20 cellular contexts compared by ENCODE assay signal in the genomic region with DNA sequence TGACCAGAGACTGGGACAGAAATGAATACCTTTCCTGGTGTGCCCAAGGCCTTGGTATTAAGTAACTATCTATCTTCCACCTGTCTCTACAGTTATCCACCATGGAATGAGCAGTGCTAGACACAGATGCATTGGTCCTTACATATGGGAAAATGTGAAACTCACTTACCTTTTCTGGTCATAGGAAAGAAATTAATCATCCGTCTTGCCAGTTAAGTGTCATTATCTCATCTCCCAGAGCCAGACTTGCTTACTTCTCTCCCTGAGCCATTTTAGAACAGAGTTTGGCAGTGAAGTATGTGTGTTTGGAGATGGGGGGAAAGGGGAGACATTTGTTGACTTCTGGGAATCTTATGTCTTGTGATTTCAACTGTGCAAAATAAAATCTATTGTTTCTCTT.
DNase-seq lines count a peak whose midpoint lies in the region; ATAC-seq, FAIRE-seq and TF ChIP-seq lines count a peak whose summit lies in the region.
"Had no signal": no experiment of that assay in that cellular context is flagged by ENCODE, and none has a peak within 500 bp of the region (broad histone marks: within the 10 kb centered on the region; RNA-seq: fewer than 3 reads in every experiment).

No MANE protein-coding gene starts in this region.

- TF ChIP-seq CTCF in A673 (conservative IDR thresholded peaks at IDR 0.05; ENCODE audit: low read depth, low read length) (no peak), K562 (IDR thresholded peaks at IDR 0.05 in 2 of 3, conservative IDR thresholded peaks at IDR 0.05 in 1 of 3; ENCODE audit: insufficient read depth in 2 of 3, low read depth in 1 of 3, low read length in 3 of 3) (no peak), ovary (IDR thresholded peaks at IDR 0.05) (no peak), coronary artery (IDR thresholded peaks at IDR 0.05) (no peak), BE2C (IDR thresholded peaks at IDR 0.05; ENCODE audit: low read depth, low read length) (no peak)

- DNase-seq in A673 (ENCODE audit: low spot score) (peak; percentile 8), NCI-H69 (lab: John Stamatoyannopoulos, UW) (peak; percentile 35), K562 (ENCODE audit: extremely low read depth in 1 of 4, low spot score in 3 of 4) (peak in 1 of 4 experiments; percentile 47), ovary (no peak), coronary artery (ENCODE audit: low spot score) (no peak), BE2C (no peak)
- DNase-seq: CD4-positive, alpha-beta T cell; CD8-positive, alpha-beta memory T cell; DMS 273 treated with DMSO at 0.1 percent for 48 hours; DMS79; EL; GDM1; GM23248; H7; HCEC 1CT had no signal

- H3K4me1 ChIP-seq in A673 (ENCODE audit: insufficient read depth, low read length, poor library complexity, severe bottlenecking) (peaks cover 39% of the 10 kb centered on the region), K562 (replicated peaks in 1 of 2; ENCODE audit: control insufficient read depth in 2 of 2, insufficient read depth in 2 of 2, low read length in 2 of 2) (peaks cover 0 to 11% of the 10 kb centered on the region in 2 experiments; a peak in 1 of 5 replicates), ovary (ENCODE audit: insufficient read depth) (no peaks in the 10 kb centered on the region), BE2C (peaks cover 10% of the 10 kb centered on the region)
- H3K4me1 ChIP-seq: BLaER1 treated with 17β-estradiol and CSF1 and Interleukin-3, amounts not matched to agents 10 nM and 100 nM had no signal

- POLR2A ChIA-PET in A673 (lab: Charles Lee; ENCODE audit: low non-redundant PET) = no interaction called here
- POLR2A ChIA-PET in K562 (lab: Yijun Ruan, JAX) = no interaction called here

- H4K20me1 ChIP-seq in K562 (replicated peaks; ENCODE audit: control insufficient read depth, insufficient read depth, low read length) = no peaks in the 10 kb centered on the region
- H4K20me1 ChIP-seq: BLaER1 treated with 17β-estradiol and CSF1 and Interleukin-3, amounts not matched to agents 10 nM and 100 nM had no signal

- no peaks in the 10 kb centered on the region for H3K79me2 ChIP-seq in K562 (ENCODE audit: control insufficient read depth, insufficient read depth, low read length)

- no peaks in the 10 kb centered on the region for H3K9me3 ChIP-seq in A673 (ENCODE audit: low read depth, low read length, poor library complexity, severe bottlenecking)
- H3K9me3 ChIP-seq in K562 (replicated peaks; ENCODE audit: control insufficient read depth, insufficient read depth, low read depth, low read length) = no peaks in the 10 kb centered on the region
- no peaks in the 10 kb centered on the region for H3K9me3 ChIP-seq in ovary
- H3K9me3 ChIP-seq in BE2C = no peaks in the 10 kb centered on the region
- H3K9me3 ChIP-seq: BLaER1 treated with 17β-estradiol and CSF1 and Interleukin-3, amounts not matched to agents 10 nM and 100 nM had no signal

- CTCF ChIA-PET in A673 (lab: Charles Lee) = no interaction called here
- CTCF ChIA-PET in K562 (lab: Yijun Ruan, JAX; ENCODE audit: low intra/inter-chr PET ratio) = no interaction called here

- no peak for TF ChIP-seq RAD21 in K562 (CRISPR knock-in tag; conservative IDR thresholded peaks at IDR 0.05 in 1 of 2, IDR thresholded peaks at IDR 0.05 in 1 of 2)

- TF ChIP-seq EP300 in K562 (IDR thresholded peaks at IDR 0.05; ENCODE audit: low read length) (peak; percentile 25; the same call in 1 of the 2 replicates), ovary (IDR thresholded peaks at IDR 0.05) (no peak)

- no peaks in the 10 kb centered on the region for H3K36me3 ChIP-seq in A673 (ENCODE audit: insufficient read depth, low read length, poor library complexity, severe bottlenecking)
- H3K36me3 ChIP-seq in K562 (ENCODE audit: control insufficient read depth, insufficient read depth, low read length) = no peaks in the 10 kb centered on the region
- H3K36me3 ChIP-seq in ovary = no peaks in the 10 kb centered on the region
- no peaks in the 10 kb centered on the region for H3K36me3 ChIP-seq in BE2C
- H3K36me3 ChIP-seq: BLaER1 treated with 17β-estradiol and CSF1 and Interleukin-3, amounts not matched to agents 10 nM and 100 nM had no signal

- BruUV-seq in A673 (replicated peaks; lab: Mats Ljungman, UMichigan) = no TSS peak
- no TSS peak for BruUV-seq in K562 (replicated peaks; lab: Mats Ljungman, UMichigan)

- no peaks in the 10 kb centered on the region for H3K27me3 ChIP-seq in A673 (replicated peaks; ENCODE audit: insufficient read depth, low read depth, low read length, poor library complexity)
- no peaks in the 10 kb centered on the region for H3K27me3 ChIP-seq in K562 (ENCODE audit: control insufficient read depth in 2 of 2, insufficient read depth in 2 of 2, low read length in 2 of 2)
- H3K27me3 ChIP-seq in ovary = no peaks in the 10 kb centered on the region
- H3K27me3 ChIP-seq in BE2C = no peaks in the 10 kb centered on the region
- H3K27me3 ChIP-seq: BLaER1 treated with 17β-estradiol and CSF1 and Interleukin-3, amounts not matched to agents 10 nM and 100 nM had no signal

- 0% methylated on average over 1 of the region's 1 CpG for WGBS in K562 (ENCODE audit: insufficient coverage, low coverage, missing lambda C conversion rate)
- 77 to 79% (median 78%) methylated on average over 1 of the region's 1 CpG for WGBS in ovary, 3 donors

- H3K27ac ChIP-seq in A673 (ENCODE audit: low read depth, low read length, poor library complexity, severe bottlenecking) (peak overlapping the region; percentile 39), K562 (ENCODE audit: extremely low read depth, low read depth, low read length) (peak overlapping the region; percentile 39; the same call in 1 of the 3 replicates), ovary (no peak overlapping the region), coronary artery (no peak overlapping the region)
- H3K27ac ChIP-seq: BLaER1 treated with 17β-estradiol and CSF1 and Interleukin-3, amounts not matched to agents 10 nM and 100 nM; GM23248 had no signal

- H3K4me3 ChIP-seq in A673 (ENCODE audit: low read depth, low read length, poor library complexity, severe bottlenecking) = no peak overlapping the region
- no peak overlapping the region for H3K4me3 ChIP-seq in K562
- H3K4me3 ChIP-seq in ovary = no peak overlapping the region
- no peak overlapping the region for H3K4me3 ChIP-seq in coronary artery
- no peak overlapping the region for H3K4me3 ChIP-seq in BE2C (ENCODE audit: low read depth, low read length)
- H3K4me3 ChIP-seq: BLaER1 treated with 17β-estradiol and CSF1 and Interleukin-3, amounts not matched to agents 10 nM and 100 nM; GM12878; GM23248 had no signal

- in situ Hi-C loops in K562 (cut with MboI) = no loop called here

- H3K9me1 ChIP-seq in K562 (ENCODE audit: control insufficient read depth, insufficient read depth, low read length) = no peaks in the 10 kb centered on the region

- H3K4me2 ChIP-seq in K562 (ENCODE audit: insufficient read depth, low read length) = no peak overlapping the region
- H3K4me2 ChIP-seq: BLaER1 treated with 17β-estradiol and CSF1 and Interleukin-3, amounts not matched to agents 10 nM and 100 nM had no signal

- peak; percentile 9; the same call in 1 of the 3 replicates for ATAC-seq in K562
- ATAC-seq: GM12878 had no signal

- TF ChIP-seq POLR2A in K562 (conservative IDR thresholded peaks at IDR 0.05) (no peak), ovary (IDR thresholded peaks at IDR 0.05) (no peak)

- H3K9ac ChIP-seq in K562 (ENCODE audit: insufficient read depth in 1 of 2, low read depth in 2 of 2, low read length in 2 of 2) = no peak overlapping the region
- H3K9ac ChIP-seq: BLaER1 treated with 17β-estradiol and CSF1 and Interleukin-3, amounts not matched to agents 10 nM and 100 nM; GM23248 had no signal

- no peak for FAIRE-seq in K562 (lab: Jason Lieb, UNC)
- FAIRE-seq: D721Med, GM12878, GM19239, H1 had no signal

- H2AFZ ChIP-seq in K562 (ENCODE audit: low read depth, low read length) = no peak overlapping the region
- H2AFZ ChIP-seq: GM23248 had no signal

- intact Hi-C loops in A673 (cut with micrococcal nuclease; ENCODE audit: unreplicated experiment) = no loop called here
- intact Hi-C loops in K562 (cut with micrococcal nuclease) = no loop called here
- intact Hi-C loops in ovary (cut with DNase I) = no loop called here

TF ChIP-seq in K562, 482 proteins besides CTCF, POLR2A, EP300 and RAD21 (continues in another document):
- TF ChIP-seq SRSF7 (optimal IDR thresholded peaks at IDR 0.05; ENCODE audit: low read depth, low read length) = no peak
- TF ChIP-seq, protein P1, sequence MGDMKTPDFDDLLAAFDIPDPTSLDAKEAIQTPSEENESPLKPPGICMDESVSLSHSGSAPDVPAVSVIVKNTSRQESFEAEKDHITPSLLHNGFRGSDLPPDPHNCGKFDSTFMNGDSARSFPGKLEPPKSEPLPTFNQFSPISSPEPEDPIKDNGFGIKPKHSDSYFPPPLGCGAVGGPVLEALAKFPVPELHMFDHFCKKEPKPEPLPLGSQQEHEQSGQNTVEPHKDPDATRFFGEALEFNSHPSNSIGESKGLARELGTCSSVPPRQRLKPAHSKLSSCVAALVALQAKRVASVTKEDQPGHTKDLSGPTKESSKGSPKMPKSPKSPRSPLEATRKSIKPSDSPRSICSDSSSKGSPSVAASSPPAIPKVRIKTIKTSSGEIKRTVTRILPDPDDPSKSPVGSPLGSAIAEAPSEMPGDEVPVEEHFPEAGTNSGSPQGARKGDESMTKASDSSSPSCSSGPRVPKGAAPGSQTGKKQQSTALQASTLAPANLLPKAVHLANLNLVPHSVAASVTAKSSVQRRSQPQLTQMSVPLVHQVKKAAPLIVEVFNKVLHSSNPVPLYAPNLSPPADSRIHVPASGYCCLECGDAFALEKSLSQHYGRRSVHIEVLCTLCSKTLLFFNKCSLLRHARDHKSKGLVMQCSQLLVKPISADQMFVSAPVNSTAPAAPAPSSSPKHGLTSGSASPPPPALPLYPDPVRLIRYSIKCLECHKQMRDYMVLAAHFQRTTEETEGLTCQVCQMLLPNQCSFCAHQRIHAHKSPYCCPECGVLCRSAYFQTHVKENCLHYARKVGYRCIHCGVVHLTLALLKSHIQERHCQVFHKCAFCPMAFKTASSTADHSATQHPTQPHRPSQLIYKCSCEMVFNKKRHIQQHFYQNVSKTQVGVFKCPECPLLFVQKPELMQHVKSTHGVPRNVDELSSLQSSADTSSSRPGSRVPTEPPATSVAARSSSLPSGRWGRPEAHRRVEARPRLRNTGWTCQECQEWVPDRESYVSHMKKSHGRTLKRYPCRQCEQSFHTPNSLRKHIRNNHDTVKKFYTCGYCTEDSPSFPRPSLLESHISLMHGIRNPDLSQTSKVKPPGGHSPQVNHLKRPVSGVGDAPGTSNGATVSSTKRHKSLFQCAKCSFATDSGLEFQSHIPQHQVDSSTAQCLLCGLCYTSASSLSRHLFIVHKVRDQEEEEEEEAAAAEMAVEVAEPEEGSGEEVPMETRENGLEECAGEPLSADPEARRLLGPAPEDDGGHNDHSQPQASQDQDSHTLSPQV (IDR thresholded peaks at IDR 0.05) = peak; percentile 49; the same call in 1 of the 2 replicates

Comparison
In these comparisons a context has a peak if more than half of its experiments do, and no peak if none do; other contexts are left out.
1. DNase-seq: peak in A673 (single experiment) and NCI-H69 (single experiment); none in ovary (0 of 5), coronary artery (single experiment) and BE2C (single experiment).
2. H3K27ac ChIP-seq: peak in A673 (single experiment) and K562 (single experiment); none in ovary (0 of 2) and coronary artery (0 of 2).